11 cellular contexts compared by ENCODE assay signal in the genomic region with DNA sequence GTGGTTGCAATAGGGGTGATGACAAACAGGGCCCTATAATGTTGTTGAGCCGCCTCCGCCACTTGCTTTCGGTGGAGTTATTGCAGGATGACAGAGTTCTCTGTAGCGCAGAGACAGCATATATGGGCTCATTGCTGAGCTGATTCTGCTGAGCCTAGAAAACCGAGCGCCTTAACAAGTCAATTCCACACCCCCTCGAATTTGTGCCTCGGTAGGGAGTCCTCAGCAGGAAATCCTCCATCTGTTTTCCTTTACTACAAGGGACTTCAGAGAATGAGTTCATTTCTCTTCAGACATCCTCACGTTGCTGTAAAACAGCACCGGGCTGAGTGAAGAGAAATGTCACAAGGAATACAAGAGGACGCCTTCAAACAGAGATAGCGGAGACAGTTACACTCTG.
DNase-seq lines count a peak whose midpoint lies in the region; ATAC-seq and TF ChIP-seq lines count a peak whose summit lies in the region.
"Had no signal": no experiment of that assay in that cellular context is flagged by ENCODE, and none has a peak within 500 bp of the region (broad histone marks: within the 10 kb centered on the region; RNA-seq: fewer than 3 reads in every experiment).

No MANE protein-coding gene starts in this region.

- H3K27me3 ChIP-seq in cardiac muscle cell: no peaks in the 10 kb centered on the region

- peaks cover 4% of the 10 kb centered on the region for H3K4me1 ChIP-seq in cardiac muscle cell (ENCODE audit: low read depth)

- H3K27ac Mint-ChIP-seq in nephron progenitor cell: peak overlapping the region; percentile 94
- H3K27ac Mint-ChIP-seq: activated naive CD8-positive, alpha-beta T cell; natural killer cell had no signal

- H3K4me3 Mint-ChIP-seq in nephron progenitor cell: peak overlapping the region; percentile 78
- H3K4me3 Mint-ChIP-seq: activated naive CD8-positive, alpha-beta T cell; natural killer cell had no signal

- H3K27ac ChIP-seq in cardiac muscle cell: no peak overlapping the region

- intact Hi-C loops in Right ventricle myocardium inferior (cut with DNase I): no loop called here

- H3K9me3 ChIP-seq in cardiac muscle cell (ENCODE audit: low read depth): no peaks in the 10 kb centered on the region

- TF ChIP-seq CTCF in cardiac muscle cell (IDR thresholded peaks at IDR 0.05; ENCODE audit: low read depth, low read length): no peak
- no peak for TF ChIP-seq CTCF in fibroblast of pulmonary artery (IDR thresholded peaks at IDR 0.05; ENCODE audit: low read length, missing control alignments)
- TF ChIP-seq CTCF in nephron progenitor cell (IDR thresholded peaks at IDR 0.05): no peak

- DNase-seq in cardiac muscle cell (ENCODE audit: low read depth in 1 of 2, low spot score in 1 of 2): peak; percentile 6 to 23
- DNase-seq in Right ventricle myocardium inferior (ENCODE audit: missing footprints): no peak
- DNase-seq in fibroblast of pulmonary artery (ENCODE audit: low read depth): peak; percentile 2
- no peak for DNase-seq in nephron progenitor cell
- DNase-seq in activated CD4-positive, alpha-beta T cell treated with anti-CD3 and anti-CD28 coated beads for 1 hour: no peak
- DNase-seq in NCI-H1436 (lab: John Stamatoyannopoulos, UW): no peak
- no peak for DNase-seq in effector CD4-positive, alpha-beta T cell
- DNase-seq: natural killer cell; stimulated activated CD4-positive, alpha-beta T cell treated with anti-CD3 and anti-CD28 coated beads, Interleukin-12 subunit alpha, Interleukin-12 subunit beta, amount 100 ng/mL, for 4 hours had no signal

- peaks cover 65% of the 10 kb centered on the region for H3K4me1 Mint-ChIP-seq in nephron progenitor cell
- H3K4me1 Mint-ChIP-seq: natural killer cell had no signal

- no peaks in the 10 kb centered on the region for H3K9me3 Mint-ChIP-seq in nephron progenitor cell

- ATAC-seq in Right ventricle myocardium inferior (no peak), GM18861 (IDR thresholded peaks at IDR 0.05; ENCODE audit: unreplicated experiment) (no peak)
- ATAC-seq: natural killer cell had no signal

- no peaks in the 10 kb centered on the region for H3K36me3 Mint-ChIP-seq in nephron progenitor cell (ENCODE audit: low read depth)
- H3K36me3 Mint-ChIP-seq: activated naive CD8-positive, alpha-beta T cell; natural killer cell had no signal

- H3K27me3 Mint-ChIP-seq in nephron progenitor cell (ENCODE audit: low read depth, poor library complexity): peaks cover 5% of the 10 kb centered on the region

- no peaks in the 10 kb centered on the region for H3K36me3 ChIP-seq in cardiac muscle cell

- H3K4me3 ChIP-seq in cardiac muscle cell: no peak overlapping the region
- no peak overlapping the region for H3K4me3 ChIP-seq in fibroblast of pulmonary artery (replicated peaks; ENCODE audit: low read depth, low read length)

Comparison
In these comparisons a context has a peak if more than half of its experiments do, and no peak if none do; other contexts are left out.
1. DNase-seq: peak in cardiac muscle cell (2 of 2) and fibroblast of pulmonary artery (single experiment); none in Right ventricle myocardium inferior (single experiment), nephron progenitor cell (single experiment), activated CD4-positive, alpha-beta T cell treated with anti-CD3 and anti-CD28 coated beads for 1 hour (single experiment), NCI-H1436 (single experiment) and effector CD4-positive, alpha-beta T cell (single experiment).